ENCODE assay signal across 35 cellular contexts in genomic region chr3:135758961-135759360, GRCh38.
"Had no signal": no experiment of that assay in that cellular context is flagged by ENCODE, and none has a peak within 500 bp of the region (broad histone marks: within the 10 kb centered on the region; RNA-seq: fewer than 3 reads in every experiment).

No MANE protein-coding gene starts in this region.

- H3K9me3 ChIP-seq: MG63 had no signal

- H3K27ac ChIP-seq: KMS-11 had no signal

- H3K27me3 ChIP-seq: MG63 had no signal

- H3K36me3 ChIP-seq: MG63 had no signal

- H3K4me3 ChIP-seq: MG63 had no signal

- DNase-seq: Karpas-422, Kasumi-1, KBM-7, KG1, MG63, MM.1S, MV-4-11, NCI-H1048, NCI-H1092, NCI-H1092 treated with DMSO at 0.1 percent for 48 hours, NCI-H1105, NCI-H1105 treated with DMSO at 0.1 percent for 48 hours, NCI-H1417, NCI-H1417 treated with DMSO at 0.1 percent for 48 hours, NCI-H1436, NCI-H1436 treated with DMSO at 0.1 percent for 48 hours, NCI-H146, NCI-H1694, NCI-H1694 treated with DMSO at 0.1 percent for 48 hours, NCI-H187, NCI-H187 treated with DMSO at 0.1 percent for 48 hours, NCI-H1930, NCI-H2029, NCI-H2029 treated with DMSO at 0.1 percent for 48 hours, NCI-H2081, NCI-H2081 treated with DMSO at 0.1 percent for 48 hours, NCI-H2107, NCI-H2171, NCI-H2171 treated with DMSO at 0.1 percent for 48 hours, NCI-H2227 treated with DMSO at 0.1 percent for 48 hours, NCI-H226, NCI-H345, NCI-H446, NCI-H446 treated with DMSO at 0.1 percent for 48 hours had no signal
